ENCODE assay signal across 8 cellular contexts in genomic region chr1:151130837-151131586, GRCh38. TPM values are rescaled to one million over a fixed set of nuclear protein-coding genes. Genes with fewer than 3 reads are reported as not detected.
DNase-seq lines count a peak whose midpoint lies in the region; ATAC-seq and TF ChIP-seq lines count a peak whose summit lies in the region.

No MANE protein-coding gene starts in this region.

- intact Hi-C loops in body of pancreas (cut with DNase I), result no loop called here

- no peaks in the 10 kb centered on the region for H3K36me3 Mint-ChIP-seq in T-helper 1 cell treated with Interleukin-12 subunit alpha and Interleukin-12 subunit beta and Interleukin-4 antibody, amounts not matched to agents 30 μg/mL and 1 μg/mL, for 36 hours (ENCODE audit: low read depth)

- ATAC-seq in GM21423 (IDR thresholded peaks at IDR 0.05; ENCODE audit: unreplicated experiment), result peak; percentile 81
- peak; percentile 90 for ATAC-seq in body of pancreas

- peak overlapping the region; percentile 69 for H3K27ac Mint-ChIP-seq in T-helper 1 cell treated with Interleukin-12 subunit alpha and Interleukin-12 subunit beta and Interleukin-4 antibody, amounts not matched to agents 30 μg/mL and 1 μg/mL, for 36 hours

- H3K4me1 ChIP-seq in body of pancreas, result peaks cover 17% of the 10 kb centered on the region

- peak overlapping the region; percentile 51 for H3K4me3 Mint-ChIP-seq in T-helper 1 cell treated with Interleukin-12 subunit alpha and Interleukin-12 subunit beta and Interleukin-4 antibody, amounts not matched to agents 30 μg/mL and 1 μg/mL, for 36 hours

- peak; percentile 91 for DNase-seq in Ammon's horn (ENCODE audit: low spot score)
- DNase-seq in body of pancreas, result peak; percentile 66 to 82 (median 74)
- DNase-seq in skeletal muscle cell (ENCODE audit: low read depth), result peak; percentile 50
- no peak for DNase-seq in NCI-H2171 (lab: John Stamatoyannopoulos, UW)
- no peak for DNase-seq in OCI-M2 (lab: John Stamatoyannopoulos, UW; ENCODE audit: unreplicated experiment)

- no peak for TF ChIP-seq CTCF in body of pancreas (IDR thresholded peaks at IDR 0.05)

- no peaks in the 10 kb centered on the region for H3K9me3 Mint-ChIP-seq in T-helper 1 cell treated with Interleukin-12 subunit alpha and Interleukin-12 subunit beta and Interleukin-4 antibody, amounts not matched to agents 30 μg/mL and 1 μg/mL, for 36 hours

- H3K27me3 ChIP-seq in body of pancreas, result peaks cover 0 to 23% of the 10 kb centered on the region in 2 donors

- no peak overlapping the region for H3K4me3 ChIP-seq in body of pancreas
- peak overlapping the region; percentile 55; the same call in 1 of the 2 replicates for H3K4me3 ChIP-seq in iPS-18c (ENCODE audit: insufficient read depth, low read depth, low read length)
- H3K4me3 ChIP-seq in skeletal muscle cell (ENCODE audit: low read depth, low read length), result peak overlapping the region; percentile 35

- TF ChIP-seq POLR2A in body of pancreas (IDR thresholded peaks at IDR 0.05), result no peak

- peaks cover 12% of the 10 kb centered on the region for H3K27me3 Mint-ChIP-seq in T-helper 1 cell treated with Interleukin-12 subunit alpha and Interleukin-12 subunit beta and Interleukin-4 antibody, amounts not matched to agents 30 μg/mL and 1 μg/mL, for 36 hours (ENCODE audit: low read depth)

- peaks cover 7% of the 10 kb centered on the region for H3K4me1 Mint-ChIP-seq in T-helper 1 cell treated with Interleukin-12 subunit alpha and Interleukin-12 subunit beta and Interleukin-4 antibody, amounts not matched to agents 30 μg/mL and 1 μg/mL, for 36 hours (ENCODE audit: low read depth)

- no peaks in the 10 kb centered on the region for H3K36me3 ChIP-seq in body of pancreas (replicated peaks in 1 of 2; ENCODE audit: insufficient read depth in 1 of 2, low read depth in 2 of 2)

- no peak overlapping the region for H3K27ac ChIP-seq in body of pancreas

- H3K9me3 ChIP-seq in body of pancreas (no peaks in the 10 kb centered on the region), iPS-18c (ENCODE audit: control insufficient read depth, insufficient read depth, low read length) (no peaks in the 10 kb centered on the region)

- WGBS in body of pancreas, 2 donors, result 19 to 49% methylated on average over 22 to 48 of the region's 48 CpGs

RNA-seq across cellular contexts. Expression of gene SEMA6C, which starts 15.4 kb away (rescaled TPM):
- total RNA-seq in body of pancreas, result 1 to 10 TPM; 3.6 to 5.3 TPM

RNA-seq across cellular contexts. Expression of gene TNFAIP8L2, which starts 25.4 kb away (rescaled TPM):
- 1 to 10 TPM in 1 of 2 donors, under 1 TPM in 1; 0.99 to 1.6 TPM for total RNA-seq in body of pancreas

RNA-seq across cellular contexts. Expression of gene LYSMD1, which starts 34.7 kb away (rescaled TPM):
- 1 to 10 TPM; 6.7 to 9.6 TPM for total RNA-seq in body of pancreas

RNA-seq across cellular contexts. Expression of gene SCNM1, which starts 34.9 kb away (rescaled TPM):
- total RNA-seq in body of pancreas, result 10 to 100 TPM; 16.2 to 28.0 TPM

RNA-seq across cellular contexts. Expression of gene TMOD4, which starts 44.8 kb away (rescaled TPM):
- 1 to 10 TPM in 1 of 2 donors, not detected in 1; 3.0 TPM for total RNA-seq in body of pancreas

Comparison
In these comparisons a context has a peak if more than half of its experiments do, and no peak if none do; other contexts are left out.
1. DNase-seq: peak in Ammon's horn (single experiment), body of pancreas (4 of 4) and skeletal muscle cell (single experiment); none in NCI-H2171 (single experiment) and OCI-M2 (single experiment).
2. H3K4me3 ChIP-seq: peak in iPS-18c (single experiment) and skeletal muscle cell (single experiment); none in body of pancreas (0 of 2).